In genomic region chr17:81371910-81372760, GRCh38 we compare ENCODE assay signal across 1 cellular context.
TF ChIP-seq lines count a peak whose summit lies in the region.

No MANE protein-coding gene starts in this region.

TF ChIP-seq in HepG2, 621 proteins besides CTCF, POLR2A, EP300 and RAD21 (continued from another document and continues in another):
- peak; percentile 94 for TF ChIP-seq ZNF142 (CRISPR knock-in tag; IDR thresholded peaks at IDR 0.05)
- peak; percentile 27; the same call in 1 of the 2 replicates for TF ChIP-seq ARNTL (CRISPR knock-in tag; IDR thresholded peaks at IDR 0.05)
- TF ChIP-seq MAFG (CRISPR knock-in tag; IDR thresholded peaks at IDR 0.05): no peak
- no peak for TF ChIP-seq ZKSCAN1 (IDR thresholded peaks at IDR 0.05; ENCODE audit: low read length)
- TF ChIP-seq BORCS8-MEF2B (CRISPR knock-in tag; IDR thresholded peaks at IDR 0.05): peak; percentile 39; the same call in 1 of the 2 replicates
- TF ChIP-seq U2AF2 (IDR thresholded peaks at IDR 0.05; ENCODE audit: low read depth, low read length): no peak
- TF ChIP-seq ZNF543 (CRISPR knock-in tag; IDR thresholded peaks at IDR 0.05): 0 out of 2 replicates have a peak, but pooled peaks have one; percentile 29
- 0 out of 2 replicates have a peak, but pooled peaks have one; percentile 36 for TF ChIP-seq ZNF318 (CRISPR knock-in tag; IDR thresholded peaks at IDR 0.05)
- TF ChIP-seq ZNF740 (CRISPR knock-in tag; IDR thresholded peaks at IDR 0.05): peak; percentile 48; the same call in 1 of the 2 replicates
- TF ChIP-seq NRL (CRISPR knock-in tag; IDR thresholded peaks at IDR 0.05; ENCODE audit: borderline replicate concordance): peak; percentile 79; the same call in 1 of the 2 replicates
- TF ChIP-seq ZNF33A (CRISPR knock-in tag; IDR thresholded peaks at IDR 0.05; ENCODE audit: borderline replicate concordance): no peak
- TF ChIP-seq HES4 (CRISPR knock-in tag; IDR thresholded peaks at IDR 0.05; ENCODE audit: borderline replicate concordance): 0 out of 2 replicates have a peak, but pooled peaks have one; percentile 39
- peak; percentile 53 for TF ChIP-seq USF2 (IDR thresholded peaks at IDR 0.05; ENCODE audit: low read depth, low read length)
- TF ChIP-seq USF2 (CRISPR knock-in tag; IDR thresholded peaks at IDR 0.05; ENCODE audit: borderline replicate concordance): peak; percentile 79; the same call in 1 of the 2 replicates
- TF ChIP-seq DPF2 (CRISPR knock-in tag; IDR thresholded peaks at IDR 0.05; ENCODE audit: borderline replicate concordance, low read depth): no peak
- TF ChIP-seq BRCA1 (CRISPR knock-in tag; IDR thresholded peaks at IDR 0.05): no peak
- peak; percentile 31 for TF ChIP-seq GABPB1 (CRISPR knock-in tag; IDR thresholded peaks at IDR 0.05)
- peak; percentile 22; the same call in 1 of the 2 replicates for TF ChIP-seq RXRA (CRISPR knock-in tag; IDR thresholded peaks at IDR 0.05)
- TF ChIP-seq HNRNPLL (IDR thresholded peaks at IDR 0.05; ENCODE audit: low read depth, low read length, poor library complexity, severe bottlenecking): peak; percentile 27
- no peak for TF ChIP-seq ATF7 (IDR thresholded peaks at IDR 0.05)
- peak; percentile 63; the same call in 1 of the 2 replicates for TF ChIP-seq ATF7 (CRISPR knock-in tag; IDR thresholded peaks at IDR 0.05)
- TF ChIP-seq ZNF839 (CRISPR knock-in tag; IDR thresholded peaks at IDR 0.05; ENCODE audit: borderline replicate concordance): peak; percentile 66; the same call in 1 of the 2 replicates
- no peak for TF ChIP-seq ZFP36 (IDR thresholded peaks at IDR 0.05; ENCODE audit: borderline replicate concordance, low read depth, low read length, partially characterized antibody)
- TF ChIP-seq ZBTB40 (IDR thresholded peaks at IDR 0.05): no peak
- TF ChIP-seq ZBTB40 (CRISPR knock-in tag; IDR thresholded peaks at IDR 0.05): 0 out of 2 replicates have a peak, but pooled peaks have one; percentile 47
- TF ChIP-seq ZNF556 (CRISPR knock-in tag; IDR thresholded peaks at IDR 0.05; ENCODE audit: borderline replicate concordance): peak; percentile 22; the same call in 1 of the 2 replicates
- peak; percentile 23; the same call in 1 of the 2 replicates for TF ChIP-seq ZSCAN25 (CRISPR knock-in tag; IDR thresholded peaks at IDR 0.05)
- peak; percentile 35; the same call in 1 of the 2 replicates for TF ChIP-seq PCBP1 (IDR thresholded peaks at IDR 0.05; ENCODE audit: borderline replicate concordance, low read depth, low read length)
